19 cellular contexts compared by ENCODE assay signal in genomic region chr9:134360180-134360759, GRCh38. TPM values are rescaled to one million over a fixed set of nuclear protein-coding genes. Genes with fewer than 3 reads are reported as not detected.
DNase-seq lines count a peak whose midpoint lies in the region; ATAC-seq and TF ChIP-seq lines count a peak whose summit lies in the region.
"Had no signal": no experiment of that assay in that cellular context is flagged by ENCODE, and none has a peak within 500 bp of the region (broad histone marks: within the 10 kb centered on the region; RNA-seq: fewer than 3 reads in every experiment).

No MANE protein-coding gene starts in this region.

- H3K9me3 ChIP-seq in SK-N-SH = no peaks in the 10 kb centered on the region
- H3K9me3 ChIP-seq in ascending aorta = no peaks in the 10 kb centered on the region
- no peaks in the 10 kb centered on the region for H3K9me3 ChIP-seq in lung (ENCODE audit: control insufficient read depth in 2 of 2, insufficient read depth in 1 of 2, low read length in 1 of 2)
- H3K9me3 ChIP-seq in thoracic aorta = no peaks in the 10 kb centered on the region
- H3K9me3 ChIP-seq: SJCRH30 had no signal

- no peak for TF ChIP-seq RAD21 in SK-N-SH (IDR thresholded peaks at IDR 0.05; ENCODE audit: low read length)

- H3K36me3 ChIP-seq in SK-N-SH (replicated peaks in 1 of 2; ENCODE audit: control insufficient read depth in 1 of 2, insufficient read depth in 2 of 2, low read length in 1 of 2) = no peaks in the 10 kb centered on the region
- no peaks in the 10 kb centered on the region for H3K36me3 ChIP-seq in ascending aorta
- peaks cover 0 to 2% of the 10 kb centered on the region in 2 donors for H3K36me3 ChIP-seq in lung (ENCODE audit: control insufficient read depth in 2 of 2, insufficient read depth in 2 of 2, low read length in 2 of 2)
- no peaks in the 10 kb centered on the region for H3K36me3 ChIP-seq in thoracic aorta
- H3K36me3 ChIP-seq: SJCRH30 had no signal

- H3K9me2 ChIP-seq in SK-N-SH = no peaks in the 10 kb centered on the region

- H3F3A ChIP-seq in SK-N-SH (replicated peaks; ENCODE audit: insufficient read depth) = peaks cover 9% of the 10 kb centered on the region

- H3K9ac ChIP-seq in SK-N-SH = peak overlapping the region; percentile 48; the same call in 1 of the 2 replicates

- H3K4me3 ChIP-seq in SK-N-SH (ENCODE audit: low read depth in 2 of 2, low read length in 1 of 2) = no peak overlapping the region
- H3K4me3 ChIP-seq in ascending aorta = peak overlapping the region in 1 of 2 donors; percentile 16
- no peak overlapping the region for H3K4me3 ChIP-seq in lung
- no peak overlapping the region for H3K4me3 ChIP-seq in thoracic aorta
- H3K4me3 ChIP-seq: hepatocyte, SJCRH30 had no signal

- POLR2A ChIA-PET in SK-N-SH (lab: Yijun Ruan, JAX) = interaction anchor here (2.6 kb wide), 1 partner anchor 11 kb away, joined by 10 read pairs; no protein-coding TSS in a partner anchor

- no peaks in the 10 kb centered on the region for H3K27me3 ChIP-seq in SK-N-SH (ENCODE audit: insufficient read depth)
- H3K27me3 ChIP-seq in ascending aorta = no peaks in the 10 kb centered on the region
- no peaks in the 10 kb centered on the region for H3K27me3 ChIP-seq in lung (ENCODE audit: control insufficient read depth, insufficient read depth)
- no peaks in the 10 kb centered on the region for H3K27me3 ChIP-seq in thoracic aorta (replicated peaks; ENCODE audit: insufficient read depth)
- H3K27me3 ChIP-seq: hepatocyte, SJCRH30 had no signal

- H2AFZ ChIP-seq in SK-N-SH (ENCODE audit: low read depth) = no peak overlapping the region
- H2AFZ ChIP-seq: hepatocyte had no signal

- H3K79me2 ChIP-seq in SK-N-SH (ENCODE audit: insufficient read depth) = peaks cover 39% of the 10 kb centered on the region; the same call in 1 of the 2 replicates

- no peak for DNase-seq in SK-N-SH
- no peak for DNase-seq in ascending aorta (ENCODE audit: low spot score in 2 of 2)
- no peak for DNase-seq in lung (ENCODE audit: low spot score)
- DNase-seq in thoracic aorta (ENCODE audit: low spot score) = no peak
- no peak for DNase-seq in SIG-M5 treated with dmso at 0.1 percent for 504 hours (lab: John Stamatoyannopoulos, UW; ENCODE audit: unreplicated experiment)
- DNase-seq in GM20000 (ENCODE audit: low spot score) = no peak
- DNase-seq in cerebellum (ENCODE audit: low spot score) = no peak
- DNase-seq: amniotic stem cell; CD4-positive, CD25-positive, alpha-beta regulatory T cell; DMS153; effector memory CD8-positive, alpha-beta T cell; kidney; NCI-H2081; NCI-H524; SJCRH30; stimulated activated CD4-positive, alpha-beta T cell treated with anti-CD3 and anti-CD28 coated beads, Interleukin-4, amount 100 ng/mL, for 1 hour; T-helper 9 cell had no signal

- TF ChIP-seq CTCF in SK-N-SH (IDR thresholded peaks at IDR 0.05) = no peak
- no peak for TF ChIP-seq CTCF in ascending aorta (IDR thresholded peaks at IDR 0.05)
- no peak for TF ChIP-seq CTCF in lung (IDR thresholded peaks at IDR 0.05; ENCODE audit: control extremely low read depth, extremely low read depth)
- TF ChIP-seq CTCF in thoracic aorta (IDR thresholded peaks at IDR 0.05) = no peak
- TF ChIP-seq CTCF in GM20000 (IDR thresholded peaks at IDR 0.05; ENCODE audit: extremely low read depth, missing control alignments) = no peak

- H3K27ac ChIP-seq in SK-N-SH (ENCODE audit: low read depth in 2 of 2, low read length in 1 of 2) (peak overlapping the region; percentile 56 to 69), ascending aorta (peak overlapping the region; percentile 72 to 86), lung (ENCODE audit: low read depth in 1 of 2, low read length in 1 of 2) (peak overlapping the region; percentile 7 to 39), thoracic aorta (peak overlapping the region; percentile 34 to 81)
- H3K27ac ChIP-seq: hepatocyte, SJCRH30 had no signal

- H3K4me2 ChIP-seq in SK-N-SH = peak overlapping the region; percentile 77
- H3K4me2 ChIP-seq: hepatocyte had no signal

- CTCF ChIA-PET in SK-N-SH (lab: Yijun Ruan, JAX) = interaction anchor here (0.6 to 4.5 kb wide), 9 partner anchors 9 to 190 kb away, joined by 3 to 31 read pairs (median 4); no protein-coding TSS in a partner anchor

- H3K4me1 ChIP-seq in SK-N-SH (ENCODE audit: control insufficient read depth in 1 of 2, insufficient read depth in 2 of 2, low read depth in 1 of 2, low read length in 1 of 2) = peaks cover 18 to 86% of the 10 kb centered on the region in 2 experiments
- peaks cover 26 to 62% of the 10 kb centered on the region in 2 donors for H3K4me1 ChIP-seq in ascending aorta
- H3K4me1 ChIP-seq in lung (ENCODE audit: control insufficient read depth in 2 of 2, insufficient read depth in 2 of 2, low read length in 2 of 2) = peaks cover 20 to 60% of the 10 kb centered on the region in 2 donors
- peaks cover 38 to 67% of the 10 kb centered on the region in 2 donors for H3K4me1 ChIP-seq in thoracic aorta (ENCODE audit: control insufficient read depth in 1 of 2, low read depth in 2 of 2)

- ATAC-seq in SK-N-SH treated with all-trans-retinoic acid at 6 μM for 48 hours = no peak
- ATAC-seq in lung (ENCODE audit: insufficient read depth, low FRiP score) = no peak
- no peak for ATAC-seq in thoracic aorta (ENCODE audit: insufficient number of reproducible peaks, low FRiP score, low read depth)
- ATAC-seq: effector memory CD8-positive, alpha-beta T cell had no signal

- WGBS in SK-N-SH (ENCODE audit: low lambda C conversion rate) = 100% methylated on average over 2 of the region's 30 CpGs
- 64 to 65% methylated on average over 26 to 30 of the region's 30 CpGs for WGBS in lung, 2 donors

- peaks cover 97% of the 10 kb centered on the region for H4K20me1 ChIP-seq in SK-N-SH (ENCODE audit: insufficient read depth)

- intact Hi-C loops in ascending aorta (cut with DNase I) = no loop called here

- no peak for TF ChIP-seq EP300 in SK-N-SH (IDR thresholded peaks at IDR 0.05; ENCODE audit: borderline replicate concordance in 1 of 2, low read depth in 1 of 2, low read length in 1 of 2)

TF ChIP-seq in SK-N-SH, 30 proteins besides CTCF, POLR2A, EP300 and RAD21 (continues in another document):
- no peak for TF ChIP-seq USF2 (IDR thresholded peaks at IDR 0.05; ENCODE audit: borderline replicate concordance, low read depth, low read length)
- TF ChIP-seq GABPA (IDR thresholded peaks at IDR 0.05; ENCODE audit: low read depth) = no peak

TF ChIP-seq in SK-N-SH treated with all-trans-retinoic acid at 6 μM for 48 hours, 23 proteins besides CTCF, POLR2A, EP300 and RAD21 (continues in another document):
- TF ChIP-seq ZNF565 (CRISPR knock-in tag; conservative IDR thresholded peaks at IDR 0.05; ENCODE audit: low read depth) (no peak), PPARA (CRISPR knock-in tag; IDR thresholded peaks at IDR 0.05; ENCODE audit: borderline replicate concordance) (no peak), TCF4 (CRISPR knock-in tag; IDR thresholded peaks at IDR 0.05; ENCODE audit: borderline replicate concordance) (no peak), CSDC2 (CRISPR knock-in tag; IDR thresholded peaks at IDR 0.05) (no peak), BACH2 (CRISPR knock-in tag; IDR thresholded peaks at IDR 0.05; ENCODE audit: borderline replicate concordance) (no peak), OSR1 (CRISPR knock-in tag; IDR thresholded peaks at IDR 0.05) (no peak), SNAI2 (CRISPR knock-in tag; IDR thresholded peaks at IDR 0.05) (no peak), RARB (CRISPR knock-in tag; IDR thresholded peaks at IDR 0.05) (no peak), ZFP3 (CRISPR knock-in tag; IDR thresholded peaks at IDR 0.05) (no peak), ARNTL (CRISPR knock-in tag; IDR thresholded peaks at IDR 0.05; ENCODE audit: borderline replicate concordance, low read depth) (no peak), ZC3H10 (CRISPR knock-in tag; IDR thresholded peaks at IDR 0.05) (no peak)
- TF ChIP-seq, protein P1, sequence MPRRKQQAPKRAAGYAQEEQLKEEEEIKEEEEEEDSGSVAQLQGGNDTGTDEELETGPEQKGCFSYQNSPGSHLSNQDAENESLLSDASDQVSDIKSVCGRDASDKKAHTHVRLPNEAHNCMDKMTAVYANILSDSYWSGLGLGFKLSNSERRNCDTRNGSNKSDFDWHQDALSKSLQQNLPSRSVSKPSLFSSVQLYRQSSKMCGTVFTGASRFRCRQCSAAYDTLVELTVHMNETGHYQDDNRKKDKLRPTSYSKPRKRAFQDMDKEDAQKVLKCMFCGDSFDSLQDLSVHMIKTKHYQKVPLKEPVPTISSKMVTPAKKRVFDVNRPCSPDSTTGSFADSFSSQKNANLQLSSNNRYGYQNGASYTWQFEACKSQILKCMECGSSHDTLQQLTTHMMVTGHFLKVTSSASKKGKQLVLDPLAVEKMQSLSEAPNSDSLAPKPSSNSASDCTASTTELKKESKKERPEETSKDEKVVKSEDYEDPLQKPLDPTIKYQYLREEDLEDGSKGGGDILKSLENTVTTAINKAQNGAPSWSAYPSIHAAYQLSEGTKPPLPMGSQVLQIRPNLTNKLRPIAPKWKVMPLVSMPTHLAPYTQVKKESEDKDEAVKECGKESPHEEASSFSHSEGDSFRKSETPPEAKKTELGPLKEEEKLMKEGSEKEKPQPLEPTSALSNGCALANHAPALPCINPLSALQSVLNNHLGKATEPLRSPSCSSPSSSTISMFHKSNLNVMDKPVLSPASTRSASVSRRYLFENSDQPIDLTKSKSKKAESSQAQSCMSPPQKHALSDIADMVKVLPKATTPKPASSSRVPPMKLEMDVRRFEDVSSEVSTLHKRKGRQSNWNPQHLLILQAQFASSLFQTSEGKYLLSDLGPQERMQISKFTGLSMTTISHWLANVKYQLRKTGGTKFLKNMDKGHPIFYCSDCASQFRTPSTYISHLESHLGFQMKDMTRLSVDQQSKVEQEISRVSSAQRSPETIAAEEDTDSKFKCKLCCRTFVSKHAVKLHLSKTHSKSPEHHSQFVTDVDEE (CRISPR knock-in tag; IDR thresholded peaks at IDR 0.05) = no peak
- TF ChIP-seq, protein P2, sequence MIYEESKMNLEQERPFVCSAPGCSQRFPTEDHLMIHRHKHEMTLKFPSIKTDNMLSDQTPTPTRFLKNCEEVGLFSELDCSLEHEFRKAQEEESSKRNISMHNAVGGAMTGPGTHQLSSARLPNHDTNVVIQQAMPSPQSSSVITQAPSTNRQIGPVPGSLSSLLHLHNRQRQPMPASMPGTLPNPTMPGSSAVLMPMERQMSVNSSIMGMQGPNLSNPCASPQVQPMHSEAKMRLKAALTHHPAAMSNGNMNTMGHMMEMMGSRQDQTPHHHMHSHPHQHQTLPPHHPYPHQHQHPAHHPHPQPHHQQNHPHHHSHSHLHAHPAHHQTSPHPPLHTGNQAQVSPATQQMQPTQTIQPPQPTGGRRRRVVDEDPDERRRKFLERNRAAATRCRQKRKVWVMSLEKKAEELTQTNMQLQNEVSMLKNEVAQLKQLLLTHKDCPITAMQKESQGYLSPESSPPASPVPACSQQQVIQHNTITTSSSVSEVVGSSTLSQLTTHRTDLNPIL (CRISPR knock-in tag; IDR thresholded peaks at IDR 0.05; ENCODE audit: low read depth) = no peak

RNA-seq across cellular contexts. Expression of gene RXRA, which starts 34.0 kb away (rescaled TPM):
- polyA plus RNA-seq in SK-N-SH (2012; rRNA removed) = 5.2 and 7.6 TPM in 2 replicates
- polyA plus RNA-seq in SK-N-SH (2012; cell fraction: cytosol; rRNA removed) = 3.4 and 5.5 TPM in 2 replicates
- polyA plus RNA-seq in SK-N-SH (2012; cell fraction: nucleus; rRNA removed) = 8.0 and 8.8 TPM in 2 replicates
- 64.1 TPM for total RNA-seq in ascending aorta
- total RNA-seq in lung = 10 to 100 TPM; 24.2 to 85.2 TPM
- 10 to 100 TPM; 45.5 to 58.9 TPM for polyA plus RNA-seq in lung
- 10 to 100 TPM; 45.4 to 58.1 TPM for total RNA-seq in thoracic aorta
- total RNA-seq in cerebellum = 5.7 TPM

Comparison
In these comparisons a context has a peak if more than half of its experiments do, and no peak if none do; other contexts are left out.
1. H3K27ac ChIP-seq: peak in every context shown above with its lines; median percentile 79 in ascending aorta; 62 in SK-N-SH; 58 in thoracic aorta; 23 in lung.